Comparison of ENCODE assay signal across 10 cellular contexts in the genomic region with DNA sequence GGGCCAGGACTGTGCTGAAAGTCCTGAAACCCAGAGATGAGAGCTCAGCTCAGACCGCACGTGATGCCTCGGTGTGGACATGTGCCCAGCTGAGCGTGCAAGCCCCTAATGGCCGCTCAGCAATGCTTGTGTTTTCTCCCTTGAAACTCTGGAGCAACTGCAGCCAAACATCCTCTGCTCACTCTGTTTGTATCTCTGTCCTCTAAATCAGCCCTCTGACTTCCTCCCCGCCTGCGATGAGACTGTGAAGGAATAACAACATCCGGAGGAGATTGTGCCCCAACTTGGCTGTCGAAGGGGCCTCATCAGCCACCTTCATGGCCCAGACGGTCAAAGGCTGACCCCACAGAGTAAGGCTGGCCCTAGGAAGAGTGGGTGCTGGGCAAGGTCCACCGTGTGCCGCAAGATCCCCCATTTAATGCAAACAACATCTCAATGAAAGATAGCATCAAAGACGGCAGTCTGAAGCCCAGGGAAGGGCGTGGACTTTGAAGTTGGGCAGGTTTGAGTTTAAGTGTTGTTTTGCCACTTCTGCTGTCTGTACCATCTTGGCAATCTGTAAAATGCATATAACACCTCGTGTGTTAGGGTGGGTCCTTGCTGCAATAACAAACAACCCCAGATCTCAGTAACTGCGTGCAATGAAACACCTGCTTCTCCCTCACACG. TPM values are rescaled to one million over a fixed set of nuclear protein-coding genes. Genes with fewer than 3 reads are reported as not detected.
A peak's percentile ranks its signal among the peaks of the same experiment; 100 is the strongest.
DNase-seq lines count a peak whose midpoint lies in the region; ATAC-seq and TF ChIP-seq lines count a peak whose summit lies in the region.
"Had no signal": no experiment of that assay in that cellular context is flagged by ENCODE, and none has a peak within 500 bp of the region (broad histone marks: within the 10 kb centered on the region; RNA-seq: fewer than 3 reads in every experiment).

No MANE protein-coding gene starts in this region.

- H3K4me1 ChIP-seq in Peyer's patch, result peaks cover 0 to 26% (median 0%) of the 10 kb centered on the region in 4 donors
- H3K4me1 ChIP-seq in mucosa of descending colon (ENCODE audit: low read depth), result no peaks in the 10 kb centered on the region

- H3K4me3 Mint-ChIP-seq in activated naive CD8-positive, alpha-beta T cell treated with anti-CD3 and anti-CD28 coated beads, Interleukin-2, amount 10 ng/mL, durations not matched to agents 7 days and 5 days, result peak overlapping the region; percentile 76

- intact Hi-C loops in mucosa of descending colon (cut with DNase I, micrococcal nuclease), result no loop called here

- H3K27ac ChIP-seq in AG04450 (ENCODE audit: low read depth, low read length) (peak overlapping the region; percentile 21), Peyer's patch (peak overlapping the region in 3 of 4 donors; percentile 7 to 55 (median 40))

- H3K27me3 ChIP-seq in AG04450 (ENCODE audit: control insufficient read depth, insufficient read depth, low read length) (no peaks in the 10 kb centered on the region), Peyer's patch (no peaks in the 10 kb centered on the region)

- H3K36me3 Mint-ChIP-seq in activated naive CD8-positive, alpha-beta T cell treated with anti-CD3 and anti-CD28 coated beads, Interleukin-2, amount 10 ng/mL, durations not matched to agents 7 days and 5 days, result no peaks in the 10 kb centered on the region

- H3K9me3 Mint-ChIP-seq in activated naive CD8-positive, alpha-beta T cell treated with anti-CD3 and anti-CD28 coated beads, Interleukin-2, amount 10 ng/mL, durations not matched to agents 7 days and 5 days, result peaks cover 3% of the 10 kb centered on the region

- peak overlapping the region; percentile 88 for H3K27ac Mint-ChIP-seq in activated naive CD8-positive, alpha-beta T cell treated with anti-CD3 and anti-CD28 coated beads, Interleukin-2, amount 10 ng/mL, durations not matched to agents 7 days and 5 days

- no peak for TF ChIP-seq POLR2A in Peyer's patch (IDR thresholded peaks at IDR 0.05)

- H3K36me3 ChIP-seq in Peyer's patch (no peaks in the 10 kb centered on the region), mucosa of descending colon (ENCODE audit: low read depth) (no peaks in the 10 kb centered on the region)

- H3K4me1 Mint-ChIP-seq in activated naive CD8-positive, alpha-beta T cell treated with anti-CD3 and anti-CD28 coated beads, Interleukin-2, amount 10 ng/mL, durations not matched to agents 7 days and 5 days, result peaks cover 19% of the 10 kb centered on the region

- CTCF ChIA-PET in AG04450 (lab: Charles Lee), result no interaction called here

- peaks cover 6% of the 10 kb centered on the region for H3K27me3 Mint-ChIP-seq in activated naive CD8-positive, alpha-beta T cell treated with anti-CD3 and anti-CD28 coated beads, Interleukin-2, amount 10 ng/mL, durations not matched to agents 7 days and 5 days

- TF ChIP-seq CTCF in AG04450 (IDR thresholded peaks at IDR 0.05; ENCODE audit: low read depth, low read length), result no peak
- TF ChIP-seq CTCF in Peyer's patch (IDR thresholded peaks at IDR 0.05), result no peak
- no peak for TF ChIP-seq CTCF in mucosa of descending colon (IDR thresholded peaks at IDR 0.05)

- H3K4me3 ChIP-seq in AG04450 (ENCODE audit: low read depth, low read length) (no peak overlapping the region), Peyer's patch (no peak overlapping the region), mucosa of descending colon (no peak overlapping the region)

- POLR2A ChIA-PET in AG04450 (lab: Yijun Ruan, JAX), result interaction anchor here (0.5 to 0.6 kb wide), 2 partner anchors 10 to 70 kb away, joined by 3 read pairs; no protein-coding TSS in a partner anchor
- POLR2A ChIA-PET in activated naive CD8-positive, alpha-beta T cell treated with anti-CD3 and anti-CD28 coated beads, Interleukin-2, amount 10 ng/mL, durations not matched to agents 7 days and 5 days (lab: Charles Lee), result no interaction called here

- peak; percentile 77 for ATAC-seq in activated naive CD8-positive, alpha-beta T cell treated with anti-CD3 and anti-CD28 coated beads, Interleukin-2, amount 10 ng/mL, durations not matched to agents 7 days and 5 days (ENCODE audit: low read depth)
- ATAC-seq in mucosa of descending colon (peak; percentile 51), GM19023 (IDR thresholded peaks at IDR 0.05; ENCODE audit: unreplicated experiment) (no peak), HG03139 (IDR thresholded peaks at IDR 0.05; ENCODE audit: unreplicated experiment) (no peak), HG03439 (IDR thresholded peaks at IDR 0.05; ENCODE audit: unreplicated experiment) (no peak)

- DNase-seq in AG04450 (ENCODE audit: low read depth, low spot score) (no peak), Peyer's patch (peak in 2 of 3 donors; percentile 45 to 50), mucosa of descending colon (no peak), NCI-H1436 (lab: John Stamatoyannopoulos, UW) (no peak)
- DNase-seq in activated naive CD8-positive, alpha-beta T cell treated with anti-CD3 and anti-CD28 coated beads, Interleukin-2, amount 10 ng/mL, durations not matched to agents 7 days and 5 days, result peak; percentile 30
- DNase-seq: NCI-H1092 treated with DMSO at 0.1 percent for 48 hours had no signal

- H3K9me3 ChIP-seq in AG04450 (ENCODE audit: control insufficient read depth, insufficient read depth, low read length), result peaks cover 3% of the 10 kb centered on the region; the same call in 1 of the 2 replicates
- H3K9me3 ChIP-seq in Peyer's patch, result no peaks in the 10 kb centered on the region
- no peaks in the 10 kb centered on the region for H3K9me3 ChIP-seq in mucosa of descending colon

RNA-seq across cellular contexts. Expression of a gene that starts 39.9 kb away (rescaled TPM):
- polyA plus RNA-seq in AG04450 (2011; rRNA removed), result not detected in 2 replicates
- not detected in 2 replicates for polyA minus RNA-seq in AG04450 (2011; rRNA and poly(A)+ RNA removed)
- total RNA-seq in Peyer's patch, result not detected
- total RNA-seq in activated naive CD8-positive, alpha-beta T cell treated with anti-CD3 and anti-CD28 coated beads, Interleukin-2, amount 10 ng/mL, durations not matched to agents 7 days and 5 days, result not detected
- under 1 TPM in 2 of 3 donors, not detected in 1; 0.09 to 0.17 TPM for total RNA-seq in mucosa of descending colon
- polyA plus RNA-seq: BJ had no signal

Comparison
In these comparisons a context has a peak if more than half of its experiments do, and no peak if none do; other contexts are left out.
1. DNase-seq: peak in Peyer's patch (2 of 3) and activated naive CD8-positive, alpha-beta T cell treated with anti-CD3 and anti-CD28 coated beads, Interleukin-2, amount 10 ng/mL, durations not matched to agents 7 days and 5 days (single experiment); none in AG04450 (single experiment), mucosa of descending colon (0 of 3) and NCI-H1436 (single experiment).
2. ATAC-seq: peak in activated naive CD8-positive, alpha-beta T cell treated with anti-CD3 and anti-CD28 coated beads, Interleukin-2, amount 10 ng/mL, durations not matched to agents 7 days and 5 days (single experiment) and mucosa of descending colon (single experiment); none in GM19023 (single experiment), HG03139 (single experiment) and HG03439 (single experiment).